ENCODE assay signal across 37 cellular contexts in genomic region chr13:31653730-31654129, GRCh38.
"Had no signal": no experiment of that assay in that cellular context is flagged by ENCODE, and none has a peak within 500 bp of the region (broad histone marks: within the 10 kb centered on the region; RNA-seq: fewer than 3 reads in every experiment).

No MANE protein-coding gene starts in this region.

- H3K27ac Mint-ChIP-seq: activated B cell treated with CpG ODN at 0.5 μM for 24 hours; activated CD4-positive, alpha-beta memory T cell treated with anti-CD3 and anti-CD28 coated beads for 36 hours; activated CD4-positive, alpha-beta T cell treated with anti-CD3 and anti-CD28 coated beads, Interleukin-2, amount 10 ng/mL, durations not matched to agents 24 days and 14 days; activated CD8-positive, alpha-beta memory T cell treated with anti-CD3 and anti-CD28 coated beads, Interleukin-2, amount 10 ng/mL, durations not matched to agents 7 days and 5 days; activated CD8-positive, alpha-beta T cell treated with anti-CD3 and anti-CD28 coated beads, Interleukin-2, amount 10 ng/mL, durations not matched to agents 7 days and 5 days; activated naive CD4-positive, alpha-beta T cell treated with anti-CD3 and anti-CD28 coated beads, Interleukin-2, amount 10 ng/mL, durations not matched to agents 7 days and 5 days; activated naive CD4-positive, alpha-beta T cell treated with anti-CD3 and anti-CD28 coated beads, Interleukin-2, amount 50 U/mL, for 24 hours; activated naive CD8-positive, alpha-beta T cell; activated naive CD8-positive, alpha-beta T cell treated with anti-CD3 and anti-CD28 coated beads, Interleukin-2, amount 10 ng/mL, durations not matched to agents 7 days and 5 days; activated naive CD8-positive, alpha-beta T cell treated with anti-CD3 and anti-CD28 coated beads, Interleukin-2, amount 50 U/mL, for 24 hours; activated T-cell treated with anti-CD3 and anti-CD28 coated beads, Interleukin-2, amount 50 U/mL, for 24 hours; activated T-helper 2 cell treated with anti-CD3 and anti-CD28 coated beads, Interferon-gamma antibody, Interleukin-2, Interleukin-4, amounts not matched to agents 10 μg/mL and 5 μg/mL and 100 μg/mL, durations not matched to agents 14 hours and 24 hours and 36 hours; brain; T-helper 1 cell treated with Interleukin-12 subunit alpha and Interleukin-12 subunit beta and Interleukin-4 antibody, amounts not matched to agents 30 μg/mL and 1 μg/mL, for 36 hours; T-helper 2 cell treated with Interferon-gamma antibody and Interleukin-4, amounts not matched to agents 5 μg/mL and 100 μg/mL, for 36 hours had no signal

- H3K36me3 ChIP-seq: ascending aorta, cardiac muscle cell had no signal

- FAIRE-seq: bronchial epithelial cell, TTC549 had no signal

- H3K27ac ChIP-seq: ascending aorta, cardiac muscle cell had no signal

- ATAC-seq: activated CD8-positive, alpha-beta memory T cell treated with anti-CD3 and anti-CD28 coated beads, Interleukin-2, amount 10 ng/mL, durations not matched to agents 7 days and 5 days; activated CD8-positive, alpha-beta T cell treated with anti-CD3 and anti-CD28 coated beads, Interleukin-2, amount 10 ng/mL, durations not matched to agents 7 days and 5 days; activated naive CD8-positive, alpha-beta T cell treated with anti-CD3 and anti-CD28 coated beads, Interleukin-2, amount 50 U/mL, for 24 hours had no signal

- H3K4me3 ChIP-seq: ascending aorta, cardiac muscle cell had no signal

- H3K4me1 ChIP-seq: ascending aorta had no signal

- H3K27me3 ChIP-seq: ascending aorta, cardiac muscle cell had no signal

- H3K4me1 Mint-ChIP-seq: activated B cell treated with CpG ODN at 0.5 μM for 24 hours; activated CD4-positive, alpha-beta T cell treated with anti-CD3 and anti-CD28 coated beads, Interleukin-2, amount 10 ng/mL, durations not matched to agents 24 days and 14 days; activated CD8-positive, alpha-beta memory T cell treated with anti-CD3 and anti-CD28 coated beads, Interleukin-2, amount 10 ng/mL, durations not matched to agents 7 days and 5 days; activated naive CD4-positive, alpha-beta T cell treated with anti-CD3 and anti-CD28 coated beads, Interleukin-2, amount 10 ng/mL, durations not matched to agents 7 days and 5 days; activated naive CD4-positive, alpha-beta T cell treated with anti-CD3 and anti-CD28 coated beads, Interleukin-2, amount 50 U/mL, for 24 hours; activated naive CD8-positive, alpha-beta T cell treated with anti-CD3 and anti-CD28 coated beads, Interleukin-2, amount 10 ng/mL, durations not matched to agents 7 days and 5 days; activated naive CD8-positive, alpha-beta T cell treated with anti-CD3 and anti-CD28 coated beads, Interleukin-2, amount 50 U/mL, for 24 hours; central memory CD8-positive, alpha-beta T cell had no signal

- H3K27me3 Mint-ChIP-seq: activated B cell treated with CpG ODN at 0.5 μM for 24 hours; activated CD4-positive, alpha-beta memory T cell treated with anti-CD3 and anti-CD28 coated beads for 36 hours; activated CD4-positive, alpha-beta T cell treated with anti-CD3 and anti-CD28 coated beads, Interleukin-2, amount 10 ng/mL, durations not matched to agents 24 days and 14 days; activated CD8-positive, alpha-beta memory T cell treated with anti-CD3 and anti-CD28 coated beads, Interleukin-2, amount 10 ng/mL, durations not matched to agents 7 days and 5 days; activated naive CD4-positive, alpha-beta T cell treated with anti-CD3 and anti-CD28 coated beads, Interleukin-2, amount 10 ng/mL, durations not matched to agents 7 days and 5 days; activated naive CD4-positive, alpha-beta T cell treated with anti-CD3 and anti-CD28 coated beads, Interleukin-2, amount 50 U/mL, for 24 hours; activated naive CD8-positive, alpha-beta T cell; activated naive CD8-positive, alpha-beta T cell treated with anti-CD3 and anti-CD28 coated beads, Interleukin-2, amount 10 ng/mL, durations not matched to agents 7 days and 5 days; activated naive CD8-positive, alpha-beta T cell treated with anti-CD3 and anti-CD28 coated beads, Interleukin-2, amount 50 U/mL, for 24 hours; activated T-cell treated with anti-CD3 and anti-CD28 coated beads, Interleukin-2, amount 50 U/mL, for 24 hours; brain; central memory CD8-positive, alpha-beta T cell had no signal

- H3K36me3 Mint-ChIP-seq: activated CD4-positive, alpha-beta memory T cell treated with anti-CD3 and anti-CD28 coated beads for 36 hours; activated CD8-positive, alpha-beta memory T cell treated with anti-CD3 and anti-CD28 coated beads, Interleukin-2, amount 10 ng/mL, durations not matched to agents 7 days and 5 days; activated naive CD4-positive, alpha-beta T cell treated with anti-CD3 and anti-CD28 coated beads, Interleukin-2, amount 10 ng/mL, durations not matched to agents 7 days and 5 days; activated naive CD8-positive, alpha-beta T cell; activated naive CD8-positive, alpha-beta T cell treated with anti-CD3 and anti-CD28 coated beads, Interleukin-2, amount 10 ng/mL, durations not matched to agents 7 days and 5 days; brain had no signal

- H3K9me3 ChIP-seq: ascending aorta had no signal

- H3K4me3 Mint-ChIP-seq: activated B cell treated with CpG ODN at 0.5 μM for 24 hours; activated CD4-positive, alpha-beta memory T cell treated with anti-CD3 and anti-CD28 coated beads for 36 hours; activated CD4-positive, alpha-beta T cell treated with anti-CD3 and anti-CD28 coated beads, Interleukin-2, amount 10 ng/mL, durations not matched to agents 24 days and 14 days; activated CD8-positive, alpha-beta memory T cell treated with anti-CD3 and anti-CD28 coated beads, Interleukin-2, amount 10 ng/mL, durations not matched to agents 7 days and 5 days; activated CD8-positive, alpha-beta T cell treated with anti-CD3 and anti-CD28 coated beads, Interleukin-2, amount 10 ng/mL, durations not matched to agents 7 days and 5 days; activated naive CD4-positive, alpha-beta T cell treated with anti-CD3 and anti-CD28 coated beads, Interleukin-2, amount 10 ng/mL, durations not matched to agents 7 days and 5 days; activated naive CD4-positive, alpha-beta T cell treated with anti-CD3 and anti-CD28 coated beads, Interleukin-2, amount 50 U/mL, for 24 hours; activated naive CD8-positive, alpha-beta T cell; activated naive CD8-positive, alpha-beta T cell treated with anti-CD3 and anti-CD28 coated beads, Interleukin-2, amount 10 ng/mL, durations not matched to agents 7 days and 5 days; activated naive CD8-positive, alpha-beta T cell treated with anti-CD3 and anti-CD28 coated beads, Interleukin-2, amount 50 U/mL, for 24 hours; activated T-cell treated with anti-CD3 and anti-CD28 coated beads, Interleukin-2, amount 50 U/mL, for 24 hours; brain; central memory CD8-positive, alpha-beta T cell; T-helper 1 cell treated with Interleukin-12 subunit alpha and Interleukin-12 subunit beta and Interleukin-4 antibody, amounts not matched to agents 30 μg/mL and 1 μg/mL, for 36 hours; T-helper 2 cell treated with Interferon-gamma antibody and Interleukin-4, amounts not matched to agents 5 μg/mL and 100 μg/mL, for 36 hours had no signal

- DNase-seq: activated B cell treated with CpG ODN at 0.5 μM for 24 hours; activated CD4-positive, alpha-beta memory T cell treated with anti-CD3 and anti-CD28 coated beads for 36 hours; activated CD4-positive, alpha-beta T cell treated with anti-CD3 and anti-CD28 coated beads for 4 hours; activated CD4-positive, alpha-beta T cell treated with anti-CD3 and anti-CD28 coated beads, Interleukin-2, amount 10 ng/mL, durations not matched to agents 24 days and 14 days; activated CD4-positive, alpha-beta T cell treated with anti-CD3 and anti-CD28 coated beads, Interleukin-2, amount 50 U/mL, for 1 hour; activated CD4-positive, alpha-beta T cell treated with anti-CD3 and anti-CD28 coated beads, Interleukin-2, amount 50 U/mL, for 4 hours; activated CD4-positive, CD25-positive, alpha-beta regulatory T cell treated with anti-CD3 and anti-CD28 coated beads, Interleukin-2, amount 50 U/mL, for 72 hours; activated CD8-positive, alpha-beta memory T cell treated with anti-CD3 and anti-CD28 coated beads for 24 hours; activated CD8-positive, alpha-beta memory T cell treated with anti-CD3 and anti-CD28 coated beads, Interleukin-2, amount 10 ng/mL, durations not matched to agents 7 days and 5 days; activated CD8-positive, alpha-beta memory T cell treated with anti-CD3 and anti-CD28 coated beads, Interleukin-2, amount 50 U/mL, for 48 hours; activated CD8-positive, alpha-beta T cell treated with anti-CD3 and anti-CD28 coated beads, Interleukin-2, amount 10 ng/mL, durations not matched to agents 7 days and 5 days; activated effector memory CD4-positive, alpha-beta T cell treated with Interleukin-2 at 50 U/mL for 16 hours; activated gamma-delta T cell; activated naive CD4-positive, alpha-beta T cell treated with anti-CD3 and anti-CD28 coated beads, Interleukin-2, amount 10 ng/mL, durations not matched to agents 7 days and 5 days; activated naive CD4-positive, alpha-beta T cell treated with Interleukin-2 at 50 U/mL for 16 hours; activated naive CD8-positive, alpha-beta T cell treated with anti-CD3 and anti-CD28 coated beads, Interleukin-2, amount 10 ng/mL, durations not matched to agents 7 days and 5 days; activated naive CD8-positive, alpha-beta T cell treated with anti-CD3 and anti-CD28 coated beads, Interleukin-2, amount 50 U/mL, for 24 hours; activated T-cell treated with anti-CD3 and anti-CD28 coated beads, Interleukin-2, amount 50 U/mL, for 24 hours; activated T-cell treated with anti-CD3 and anti-CD28 coated beads, Interleukin-2, amount 50 U/mL, for 48 hours; amygdala; anterior cingulate cortex; caudate nucleus; cerebellar nuclear complex; T-helper 1 cell; T-helper 2 cell; T-helper 9 cell had no signal

- H3K9me3 Mint-ChIP-seq: activated CD4-positive, alpha-beta memory T cell treated with anti-CD3 and anti-CD28 coated beads for 36 hours; activated CD4-positive, alpha-beta T cell treated with anti-CD3 and anti-CD28 coated beads, Interleukin-2, amount 10 ng/mL, durations not matched to agents 24 days and 14 days; activated naive CD4-positive, alpha-beta T cell treated with anti-CD3 and anti-CD28 coated beads, Interleukin-2, amount 10 ng/mL, durations not matched to agents 7 days and 5 days; activated naive CD8-positive, alpha-beta T cell treated with anti-CD3 and anti-CD28 coated beads, Interleukin-2, amount 50 U/mL, for 24 hours; brain had no signal
